ENCODE assay signal across 9 cellular contexts in the genomic region with DNA sequence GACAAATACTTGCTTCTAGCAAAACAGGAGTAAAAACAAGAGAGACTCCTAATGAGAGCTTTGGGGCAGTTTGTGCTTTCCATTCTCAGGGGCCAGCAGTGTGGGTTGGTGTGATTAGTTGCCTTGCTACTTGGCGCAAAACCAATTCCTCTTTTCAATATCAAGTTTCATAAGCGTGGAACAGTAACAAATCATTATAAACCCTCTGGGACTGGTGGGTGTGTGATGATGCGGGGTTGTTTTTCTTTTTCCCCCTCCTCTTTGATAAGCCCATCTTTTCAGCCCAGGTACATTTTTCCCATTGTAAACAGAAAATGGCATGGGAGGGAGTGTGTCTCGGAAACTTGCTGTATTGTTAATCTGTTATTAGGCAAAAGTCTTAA.
DNase-seq lines count a peak whose midpoint lies in the region; ATAC-seq and TF ChIP-seq lines count a peak whose summit lies in the region.
"Had no signal": no experiment of that assay in that cellular context is flagged by ENCODE, and none has a peak within 500 bp of the region (broad histone marks: within the 10 kb centered on the region; RNA-seq: fewer than 3 reads in every experiment).

No MANE protein-coding gene starts in this region.

- TF ChIP-seq CTCF in heart left ventricle (IDR thresholded peaks at IDR 0.05), result no peak

- ATAC-seq in heart left ventricle (peak in 1 of 4 donors; percentile 42), HG02884 (IDR thresholded peaks at IDR 0.05; ENCODE audit: unreplicated experiment) (no peak)

- TF ChIP-seq POLR2A in heart left ventricle (IDR thresholded peaks at IDR 0.05), result no peak

- no peaks in the 10 kb centered on the region for H3K9me3 ChIP-seq in heart left ventricle

- H3K27ac ChIP-seq in heart left ventricle (peak overlapping the region in 9 of 12 donors; percentile 17 to 73 (median 52)), substantia nigra (ENCODE audit: low read depth, low read length, poor library complexity, severe bottlenecking) (peak overlapping the region; percentile 8)
- H3K27ac ChIP-seq: VCaP had no signal

- H3K4me3 ChIP-seq in heart left ventricle (peak overlapping the region in 3 of 12 donors; percentile 34 to 44 (median 41)), H7 (ENCODE audit: insufficient read depth, low read depth, low read length) (no peak overlapping the region)

- peaks cover 0 to 24% (median 12%) of the 10 kb centered on the region in 12 donors for H3K4me1 ChIP-seq in heart left ventricle

- intact Hi-C loops in heart left ventricle (cut with DNase I), result loop anchor here in 1 of 10 donors (10.0 kb wide), 1 partner anchor 104 kb away; no protein-coding TSS in a partner anchor

- H3K27me3 ChIP-seq in heart left ventricle (no peaks in the 10 kb centered on the region), H7 (ENCODE audit: control insufficient read depth, insufficient read depth, low read length) (no peaks in the 10 kb centered on the region)

- WGBS in heart left ventricle, 4 donors, result 76 to 82% (median 79%) methylated on average over 4 of the region's 4 CpGs

- DNase-seq in NCI-H2196 (lab: John Stamatoyannopoulos, UW; ENCODE audit: unreplicated experiment) (peak; percentile 31), NCI-H2196 treated with DMSO at 0.1 percent for 48 hours (lab: John Stamatoyannopoulos, UW; ENCODE audit: unreplicated experiment) (no peak), NOMO-1 treated with DMSO at 0.1 percent for 48 hours (lab: John Stamatoyannopoulos, UW; ENCODE audit: unreplicated experiment) (peak; percentile 73), heart left ventricle (no peak), substantia nigra (lab: John Stamatoyannopoulos, UW) (no peak), H7 (no peak)
- DNase-seq in activated CD4-positive, alpha-beta T cell treated with anti-CD3 and anti-CD28 coated beads, Interleukin-2, amount 50 U/mL, for 1 hour, result no peak

- H3K36me3 ChIP-seq in heart left ventricle, result no peaks in the 10 kb centered on the region
- H3K36me3 ChIP-seq in H7 (replicated peaks; ENCODE audit: control insufficient read depth, insufficient read depth, low read length), result no peaks in the 10 kb centered on the region

Comparison
In these comparisons a context has a peak if more than half of its experiments do, and no peak if none do; other contexts are left out.
1. DNase-seq: peak in NCI-H2196 (single experiment) and NOMO-1 treated with DMSO at 0.1 percent for 48 hours (single experiment); none in NCI-H2196 treated with DMSO at 0.1 percent for 48 hours (single experiment), heart left ventricle (0 of 5), substantia nigra (0 of 49), H7 (single experiment) and activated CD4-positive, alpha-beta T cell treated with anti-CD3 and anti-CD28 coated beads, Interleukin-2, amount 50 U/mL, for 1 hour (single experiment).